In genomic region chr17:74369221-74369620, GRCh38 we compare ENCODE assay signal across 8 cellular contexts. TPM values are rescaled to one million over a fixed set of nuclear protein-coding genes. Genes with fewer than 3 reads are reported as not detected.
DNase-seq lines count a peak whose midpoint lies in the region; FAIRE-seq and TF ChIP-seq lines count a peak whose summit lies in the region.

No MANE protein-coding gene starts in this region.

- H3K27me3 Mint-ChIP-seq in activated naive CD8-positive, alpha-beta T cell treated with anti-CD3 and anti-CD28 coated beads for 36 hours = no peaks in the 10 kb centered on the region
- H3K27me3 Mint-ChIP-seq in endothelial cell (ENCODE audit: unreplicated experiment) = peaks cover 6% of the 10 kb centered on the region

- H3K9ac ChIP-seq in MM.1S (ENCODE audit: low read length) = no peak overlapping the region

- H3K4me2 ChIP-seq in MM.1S (ENCODE audit: low read depth, low read length) = no peak overlapping the region

- H3K36me3 ChIP-seq in MM.1S (replicated peaks; ENCODE audit: insufficient read depth, low read length) (no peaks in the 10 kb centered on the region), brain microvascular endothelial cell (replicated peaks) (no peaks in the 10 kb centered on the region)

- DNase-seq in GDM1 (lab: John Stamatoyannopoulos, UW) (peak; percentile 62), T-helper 2 cell (peak in 4 of 5 experiments; percentile 36 to 68 (median 50)), MM.1S (no peak), RCC 7860 (ENCODE audit: low spot score) (no peak), brain microvascular endothelial cell (no peak), endothelial cell (ENCODE audit: low spot score) (no peak)
- DNase-seq in activated naive CD8-positive, alpha-beta T cell treated with anti-CD3 and anti-CD28 coated beads for 36 hours = peak; percentile 49
- DNase-seq in stimulated activated CD4-positive, alpha-beta T cell treated with anti-CD3 and anti-CD28 coated beads, Interleukin-1b, Interleukin-23, amount 100 ng/mL, for 24 hours (ENCODE audit: low read depth in 4 of 4, low spot score in 1 of 4) = peak; percentile 15 to 60 (median 36)

- H4K20me1 ChIP-seq in MM.1S (ENCODE audit: insufficient read depth, low read length) = no peaks in the 10 kb centered on the region

- H3K4me3 ChIP-seq in MM.1S (ENCODE audit: low read length) (no peak overlapping the region), brain microvascular endothelial cell (ENCODE audit: low read depth, low read length) (no peak overlapping the region)

- no peaks in the 10 kb centered on the region for H3K9me3 Mint-ChIP-seq in activated naive CD8-positive, alpha-beta T cell treated with anti-CD3 and anti-CD28 coated beads for 36 hours
- H3K9me3 Mint-ChIP-seq in endothelial cell (ENCODE audit: unreplicated experiment) = no peaks in the 10 kb centered on the region

- H3K27ac Mint-ChIP-seq in activated naive CD8-positive, alpha-beta T cell treated with anti-CD3 and anti-CD28 coated beads for 36 hours = no peak overlapping the region
- no peak overlapping the region for H3K27ac Mint-ChIP-seq in endothelial cell (ENCODE audit: unreplicated experiment)

- H3F3A ChIP-seq in MM.1S (ENCODE audit: insufficient read depth, low read length) = no peaks in the 10 kb centered on the region

- no peak for FAIRE-seq in RCC 7860 (lab: Jason Lieb, UNC)

- no peak for TF ChIP-seq CTCF in MM.1S (IDR thresholded peaks at IDR 0.05; ENCODE audit: low read length)
- TF ChIP-seq CTCF in brain microvascular endothelial cell (IDR thresholded peaks at IDR 0.05; ENCODE audit: low read depth, low read length, missing control alignments) = no peak
- TF ChIP-seq CTCF in endothelial cell (IDR thresholded peaks at IDR 0.05; ENCODE audit: unreplicated experiment) = no peak

- H3K4me1 ChIP-seq in MM.1S (ENCODE audit: low read length) = no peaks in the 10 kb centered on the region

- H3K36me3 Mint-ChIP-seq in activated naive CD8-positive, alpha-beta T cell treated with anti-CD3 and anti-CD28 coated beads for 36 hours = no peaks in the 10 kb centered on the region
- H3K36me3 Mint-ChIP-seq in endothelial cell (ENCODE audit: low read depth, unreplicated experiment) = no peaks in the 10 kb centered on the region

- peaks cover 11% of the 10 kb centered on the region for H3K4me1 Mint-ChIP-seq in activated naive CD8-positive, alpha-beta T cell treated with anti-CD3 and anti-CD28 coated beads for 36 hours
- no peaks in the 10 kb centered on the region for H3K4me1 Mint-ChIP-seq in endothelial cell (ENCODE audit: unreplicated experiment)

- H3K9me2 ChIP-seq in MM.1S (replicated peaks; ENCODE audit: insufficient read depth, low read length) = no peaks in the 10 kb centered on the region

- H3K4me3 Mint-ChIP-seq in activated naive CD8-positive, alpha-beta T cell treated with anti-CD3 and anti-CD28 coated beads for 36 hours = no peak overlapping the region
- H3K4me3 Mint-ChIP-seq in endothelial cell (ENCODE audit: unreplicated experiment) = no peak overlapping the region

- H3K27me3 ChIP-seq in MM.1S (replicated peaks; ENCODE audit: insufficient read depth, low read length) (peaks cover 76% of the 10 kb centered on the region), brain microvascular endothelial cell (replicated peaks) (no peaks in the 10 kb centered on the region)

- H2AFZ ChIP-seq in MM.1S (ENCODE audit: low read length) = no peak overlapping the region

- H3K9me3 ChIP-seq in MM.1S (replicated peaks; ENCODE audit: insufficient read depth, low read length) = no peaks in the 10 kb centered on the region

- no peaks in the 10 kb centered on the region for H3K79me2 ChIP-seq in MM.1S (ENCODE audit: low read length)

- H3K27ac ChIP-seq in MM.1S (ENCODE audit: low read length) (no peak overlapping the region), brain microvascular endothelial cell (no peak overlapping the region)

- in situ Hi-C loops in brain microvascular endothelial cell (cut with HindIII; ENCODE audit: low pct_ligation_motif_present, low sequenced_read_pairs) = no loop called here

RNA-seq across cellular contexts. Expression of gene GPR142, which starts 1.9 kb away (rescaled TPM):
- total RNA-seq in activated naive CD8-positive, alpha-beta T cell treated with anti-CD3 and anti-CD28 coated beads for 36 hours = not detected
- total RNA-seq in endothelial cell (ENCODE audit: unreplicated experiment) = 0.18 TPM

RNA-seq across cellular contexts. Expression of gene BTBD17, which starts 7.6 kb away (rescaled TPM):
- not detected for total RNA-seq in activated naive CD8-positive, alpha-beta T cell treated with anti-CD3 and anti-CD28 coated beads for 36 hours
- 2.7 TPM for total RNA-seq in endothelial cell (ENCODE audit: unreplicated experiment)

RNA-seq across cellular contexts. Expression of gene KIF19, which starts 43.2 kb away (rescaled TPM):
- total RNA-seq in activated naive CD8-positive, alpha-beta T cell treated with anti-CD3 and anti-CD28 coated beads for 36 hours = under 1 TPM in 1 of 2 experiments, not detected in 1; 0.08 TPM
- 48.1 TPM for total RNA-seq in endothelial cell (ENCODE audit: unreplicated experiment)

Comparison
In these comparisons a context has a peak if more than half of its experiments do, and no peak if none do; other contexts are left out.
1. DNase-seq: peak in GDM1 (single experiment), T-helper 2 cell (4 of 5), activated naive CD8-positive, alpha-beta T cell treated with anti-CD3 and anti-CD28 coated beads for 36 hours (single experiment) and stimulated activated CD4-positive, alpha-beta T cell treated with anti-CD3 and anti-CD28 coated beads, Interleukin-1b, Interleukin-23, amount 100 ng/mL, for 24 hours (4 of 4); none in MM.1S (single experiment), RCC 7860 (single experiment), brain microvascular endothelial cell (single experiment) and endothelial cell (single experiment).
2. RNA of gene KIF19, which starts 43.2 kb away (total RNA-seq): 48.1 TPM in endothelial cell (single experiment); 0.08 TPM in activated naive CD8-positive, alpha-beta T cell treated with anti-CD3 and anti-CD28 coated beads for 36 hours; every median in the first group is over 10 times any median in the second.